In the genomic region with DNA sequence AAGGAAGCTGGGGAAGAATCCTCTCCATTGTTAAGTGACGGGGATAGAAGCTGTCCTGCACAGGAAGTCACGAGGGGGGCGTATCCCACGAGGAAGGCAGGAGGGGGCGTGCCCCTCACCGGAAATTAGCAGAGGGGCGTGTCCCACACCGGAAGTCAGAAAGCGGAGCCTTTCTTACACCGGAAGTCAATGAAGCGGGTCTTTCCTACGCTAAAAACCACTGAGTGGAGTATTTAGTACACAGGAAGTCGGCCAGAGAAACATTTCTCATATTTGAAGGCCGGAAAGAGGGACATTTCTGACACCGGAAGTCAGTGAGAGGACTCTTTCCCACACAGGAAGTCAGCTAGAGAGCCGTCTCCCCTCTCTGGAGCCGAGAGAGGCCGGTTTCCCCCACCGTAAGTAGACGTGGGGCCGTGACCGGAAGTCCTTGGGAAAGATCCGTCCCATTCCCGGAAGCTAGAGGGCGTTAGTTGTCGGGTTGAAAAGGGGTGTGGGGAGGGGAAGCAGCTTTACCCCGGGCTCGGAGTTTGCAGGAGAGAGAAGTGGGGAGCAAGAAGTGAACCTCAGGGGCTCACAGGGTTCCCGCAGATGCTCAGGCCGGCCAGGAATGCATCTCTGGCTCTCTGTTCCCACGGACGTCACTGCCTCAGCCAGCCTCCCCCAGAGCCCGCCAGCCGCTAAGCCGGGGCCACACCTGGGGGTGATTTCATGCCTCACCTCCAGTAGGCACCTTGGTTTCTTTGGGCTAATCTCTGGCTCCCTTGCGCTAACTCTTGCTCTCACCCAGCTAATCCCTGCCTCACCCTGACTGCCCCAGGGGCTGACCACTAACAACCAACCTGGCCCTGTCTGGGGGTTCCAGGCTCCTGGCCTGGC, we compare ENCODE assay signal across 8 cellular contexts. TPM values are rescaled to one million over a fixed set of nuclear protein-coding genes. Genes with fewer than 3 reads are reported as not detected.
DNase-seq lines count a peak whose midpoint lies in the region; TF ChIP-seq lines count a peak whose summit lies in the region.

No MANE protein-coding gene starts in this region.

- peak overlapping the region; percentile 84 for H3K4me3 Mint-ChIP-seq in neural progenitor cell

- H3K27me3 Mint-ChIP-seq in neural progenitor cell (ENCODE audit: insufficient read depth, low read depth), result peaks cover 9% of the 10 kb centered on the region

- peaks cover 5% of the 10 kb centered on the region for H3K36me3 Mint-ChIP-seq in neural progenitor cell

- peak overlapping the region; percentile 98 for H3K27ac ChIP-seq in neural progenitor cell
- peak overlapping the region; percentile 98 for H3K27ac ChIP-seq in stomach smooth muscle (ENCODE audit: low read length)

- TF ChIP-seq CTCF in fibroblast of villous mesenchyme (IDR thresholded peaks at IDR 0.05; ENCODE audit: insufficient read depth, low read depth, low read length), result peak; percentile 55
- TF ChIP-seq CTCF in neural progenitor cell (IDR thresholded peaks at IDR 0.05), result peak; percentile 70

- peak overlapping the region; percentile 84 for H3K4me2 ChIP-seq in neural progenitor cell

- H3K4me3 ChIP-seq in fibroblast of villous mesenchyme (ENCODE audit: low read depth, low read length), result peak overlapping the region; percentile 88
- peak overlapping the region; percentile 55 for H3K4me3 ChIP-seq in neural progenitor cell
- H3K4me3 ChIP-seq in stomach smooth muscle (ENCODE audit: low read length in 2 of 2), result peak overlapping the region; percentile 95 to 96

- H3K36me3 ChIP-seq in ES-I3 (ENCODE audit: insufficient read depth, low read length) (no peaks in the 10 kb centered on the region), neural progenitor cell (no peaks in the 10 kb centered on the region), stomach smooth muscle (ENCODE audit: control insufficient read depth in 2 of 2, insufficient read depth in 2 of 2, low read length in 2 of 2) (peaks cover 0 to 3% of the 10 kb centered on the region in 2 donors)

- H3K4me1 ChIP-seq in ES-I3 (ENCODE audit: insufficient read depth, low read length) (peaks cover 30% of the 10 kb centered on the region), neural progenitor cell (peaks cover 21% of the 10 kb centered on the region), stomach smooth muscle (ENCODE audit: control insufficient read depth, insufficient read depth, low read length) (peaks cover 25% of the 10 kb centered on the region)

- H3F3A ChIP-seq in neural progenitor cell (ENCODE audit: low read depth), result peaks cover 73% of the 10 kb centered on the region

- peaks cover 58% of the 10 kb centered on the region for H3K4me1 Mint-ChIP-seq in neural progenitor cell

- H3K9ac ChIP-seq in ES-I3 (ENCODE audit: low read depth, low read length), result peak overlapping the region; percentile 79
- H3K9ac ChIP-seq in neural progenitor cell, result no peak overlapping the region
- peak overlapping the region; percentile 98 for H3K9ac ChIP-seq in stomach smooth muscle (ENCODE audit: low read length in 2 of 2)

- peaks cover 23% of the 10 kb centered on the region for H4K20me1 ChIP-seq in neural progenitor cell (ENCODE audit: low read depth)

- peak overlapping the region; percentile 92 for H2AFZ ChIP-seq in neural progenitor cell (replicated peaks)

- DNase-seq in GOT3 (lab: John Stamatoyannopoulos, UW) (peak; percentile 60), LoVo (ENCODE audit: low spot score) (peak; percentile 79), SHP77 treated with DMSO at 0.1 percent for 48 hours (lab: John Stamatoyannopoulos, UW) (peak; percentile 97), activated gamma-delta T cell treated with Interleukin-2 at 50 U/mL for 16 hours (peak; percentile 94), fibroblast of villous mesenchyme (ENCODE audit: low read depth) (peak; percentile 95), neural progenitor cell (ENCODE audit: low spot score) (peak; percentile 94)

- no peaks in the 10 kb centered on the region for H3K9me3 Mint-ChIP-seq in neural progenitor cell

- no peaks in the 10 kb centered on the region for H3K9me3 ChIP-seq in ES-I3 (ENCODE audit: control insufficient read depth, insufficient read depth, low read length)
- H3K9me3 ChIP-seq in neural progenitor cell (ENCODE audit: low read depth), result no peaks in the 10 kb centered on the region
- no peaks in the 10 kb centered on the region for H3K9me3 ChIP-seq in stomach smooth muscle (ENCODE audit: control insufficient read depth in 2 of 2, low read length in 2 of 2)

- peak overlapping the region; percentile 84 for H3K27ac Mint-ChIP-seq in neural progenitor cell

- no peaks in the 10 kb centered on the region for H3K27me3 ChIP-seq in neural progenitor cell
- H3K27me3 ChIP-seq in stomach smooth muscle (ENCODE audit: control insufficient read depth in 1 of 2, insufficient read depth in 2 of 2, low read length in 2 of 2), result peaks cover 0 to 2% of the 10 kb centered on the region in 2 donors

- no peaks in the 10 kb centered on the region for H3K79me2 ChIP-seq in neural progenitor cell (ENCODE audit: low read depth)

RNA-seq across cellular contexts. Expression of a gene that starts 15.4 kb away (rescaled TPM):
- total RNA-seq in fibroblast of villous mesenchyme (0.97 and 1.3 TPM in 2 replicates), neural progenitor cell (ENCODE audit: low replicate concordance) (262 and 277 TPM in 2 replicates)

RNA-seq across cellular contexts. Expression of a gene that starts 51.1 kb away (rescaled TPM):
- not detected in 2 replicates for total RNA-seq in fibroblast of villous mesenchyme
- total RNA-seq in neural progenitor cell (ENCODE audit: low replicate concordance), result 1.1 and 1.6 TPM in 2 replicates

RNA-seq across cellular contexts. Expression of a gene that starts 55.0 kb away (rescaled TPM):
- total RNA-seq in fibroblast of villous mesenchyme (not detected in 2 replicates), neural progenitor cell (ENCODE audit: low replicate concordance) (0.53 TPM in 1 of 2 replicates, not detected in the other)

Comparison
In these comparisons a context has a peak if more than half of its experiments do, and no peak if none do; other contexts are left out.
1. Peak in every context shown above with its lines: DNase-seq, H3K4me3 ChIP-seq and H3K27ac ChIP-seq.
2. RNA of a gene that starts 15.4 kb away (total RNA-seq): 262 to 277 TPM in neural progenitor cell; 0.97 to 1.3 TPM in fibroblast of villous mesenchyme; every median in the first group is over 100 times any median in the second.